In genomic region chr7:73507556-73507955, GRCh38 we compare ENCODE assay signal across 1 cellular context.
TF ChIP-seq lines count a peak whose summit lies in the region.

No MANE protein-coding gene starts in this region.

TF ChIP-seq in WTC11, 78 proteins besides CTCF, POLR2A, EP300 and RAD21 (continued from another document):
- TF ChIP-seq AFF4 (CRISPR knock-in tag; IDR thresholded peaks at IDR 0.05; ENCODE audit: borderline replicate concordance) (no peak), SOX15 (CRISPR knock-in tag; IDR thresholded peaks at IDR 0.05) (no peak), FOXP4 (CRISPR knock-in tag; IDR thresholded peaks at IDR 0.05) (no peak), ZNF512 (CRISPR knock-in tag; IDR thresholded peaks at IDR 0.05; ENCODE audit: borderline replicate concordance) (no peak)
